Comparison of ENCODE assay signal across 1 cellular context in the genomic region with DNA sequence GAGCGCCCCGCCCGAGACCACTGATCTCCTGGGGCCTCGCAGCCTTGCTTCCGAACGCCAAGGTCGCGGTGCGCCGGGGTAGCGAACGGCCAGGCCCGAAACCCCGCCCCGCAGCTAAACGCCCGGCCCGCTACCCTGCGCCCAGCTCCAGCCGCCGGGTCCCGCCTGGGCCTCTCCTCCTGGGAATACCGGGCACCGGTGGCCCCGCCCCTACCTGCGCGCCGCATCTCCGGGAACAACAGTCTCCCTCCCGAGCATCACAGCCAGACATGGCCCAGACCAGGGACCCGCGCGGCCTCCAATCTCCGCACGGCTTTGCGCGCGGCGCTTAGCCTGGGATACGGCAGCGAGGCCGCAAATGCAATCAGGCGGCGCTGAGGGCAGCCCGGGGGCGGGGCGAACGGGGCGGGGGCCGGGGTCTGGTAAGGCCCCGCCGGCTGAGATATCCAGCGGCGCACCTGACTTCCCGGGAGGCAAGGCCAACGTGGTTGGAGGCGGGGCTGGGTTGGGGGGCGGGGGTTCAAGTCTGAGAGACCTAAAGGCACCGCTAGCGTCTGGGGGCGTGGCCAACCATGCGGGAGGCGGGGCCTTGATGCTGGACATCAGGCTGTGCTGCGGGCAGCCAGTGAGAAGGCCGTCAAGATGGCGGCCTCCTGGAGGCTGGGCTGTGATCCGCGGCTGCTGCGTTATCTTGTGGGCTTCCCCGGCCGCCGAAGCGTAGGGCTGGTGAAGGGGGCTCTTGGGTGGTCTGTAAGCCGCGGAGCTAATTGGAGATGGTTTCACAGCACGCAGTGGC.
TF ChIP-seq lines count a peak whose summit lies in the region.

APIP (minus strand) TSS at position 366 of the 796 bp plus-strand sequence; CDS start at position 271, 95 bp downstream.
PDHX (plus strand) TSS at position 605 of the 796 bp plus-strand sequence; CDS start at position 643, 38 bp downstream.

TF ChIP-seq in HepG2, 621 proteins besides CTCF, POLR2A, EP300 and RAD21 (continued from another document and continues in another):
- TF ChIP-seq GLI4 (CRISPR knock-in tag; IDR thresholded peaks at IDR 0.05; ENCODE audit: borderline replicate concordance) (no peak), THAP8 (CRISPR knock-in tag; IDR thresholded peaks at IDR 0.05; ENCODE audit: borderline replicate concordance) (peak; percentile 86; the same call in 1 of the 2 replicates), ZBTB3 (CRISPR knock-in tag; IDR thresholded peaks at IDR 0.05; ENCODE audit: borderline replicate concordance, low read depth) (0 out of 2 replicates have a peak, but pooled peaks have one; percentile 25), SRSF4 (IDR thresholded peaks at IDR 0.05; ENCODE audit: low read depth, low read length, poor library complexity, severe bottlenecking) (no peak), ZNF260 (CRISPR knock-in tag; IDR thresholded peaks at IDR 0.05; ENCODE audit: borderline replicate concordance, low read depth) (no peak), CHD4 (IDR thresholded peaks at IDR 0.05; ENCODE audit: borderline replicate concordance, low read length) (no peak), ZNF674 (CRISPR knock-in tag; IDR thresholded peaks at IDR 0.05; ENCODE audit: low read depth) (0 out of 2 replicates have a peak, but pooled peaks have one; percentile 58), CBX1 (IDR thresholded peaks at IDR 0.05; ENCODE audit: low read depth) (no peak), MTF2 (CRISPR knock-in tag; IDR thresholded peaks at IDR 0.05; ENCODE audit: borderline replicate concordance) (no peak; the same call in 1 of the 2 replicates), ATF7 (IDR thresholded peaks at IDR 0.05) (no peak), ATF7 (CRISPR knock-in tag; IDR thresholded peaks at IDR 0.05) (0 out of 2 replicates have a peak, but pooled peaks have one; percentile 12), NFKB2 (CRISPR knock-in tag; IDR thresholded peaks at IDR 0.05; ENCODE audit: borderline replicate concordance) (peak; percentile 77; the same call in 1 of the 2 replicates), AKAP8 (CRISPR knock-in tag; IDR thresholded peaks at IDR 0.05) (peak; percentile 18; the same call in 1 of the 2 replicates), RARA (CRISPR knock-in tag; IDR thresholded peaks at IDR 0.05) (peak; percentile 49), PHF5A (CRISPR knock-in tag; IDR thresholded peaks at IDR 0.05; ENCODE audit: low read depth, unreplicated experiment) (no peak), ZNF597 (CRISPR knock-in tag; IDR thresholded peaks at IDR 0.05) (peak; percentile 63; the same call in 1 of the 2 replicates), IRF9 (CRISPR knock-in tag; IDR thresholded peaks at IDR 0.05; ENCODE audit: borderline replicate concordance) (peak; percentile 89; the same call in 1 of the 2 replicates), MTERF4 (CRISPR knock-in tag; IDR thresholded peaks at IDR 0.05) (no peak), ZNF292 (CRISPR knock-in tag; IDR thresholded peaks at IDR 0.05; ENCODE audit: borderline replicate concordance, low read depth) (no peak; the same call in 1 of the 2 replicates), ATRX (CRISPR knock-in tag; IDR thresholded peaks at IDR 0.05; ENCODE audit: borderline replicate concordance) (no peak), ZBTB37 (CRISPR knock-in tag; IDR thresholded peaks at IDR 0.05) (no peak), NBN (conservative IDR thresholded peaks at IDR 0.05) (no peak), ZMYM2 (CRISPR knock-in tag; IDR thresholded peaks at IDR 0.05) (no peak), GPBP1L1 (CRISPR knock-in tag; IDR thresholded peaks at IDR 0.05) (no peak), ZNF772 (CRISPR knock-in tag; IDR thresholded peaks at IDR 0.05) (peak; percentile 81), ZNF460 (CRISPR knock-in tag; IDR thresholded peaks at IDR 0.05; ENCODE audit: borderline replicate concordance) (no peak; the same call in 1 of the 2 replicates), ZNF776 (CRISPR knock-in tag; IDR thresholded peaks at IDR 0.05) (no peak), HCFC1 (IDR thresholded peaks at IDR 0.05; ENCODE audit: low read depth, low read length) (no peak), EED (CRISPR knock-in tag; IDR thresholded peaks at IDR 0.05) (no peak; the same call in 1 of the 2 replicates), HNRNPUL1 (IDR thresholded peaks at IDR 0.05; ENCODE audit: low read depth, low read length) (no peak), TCF12 (IDR thresholded peaks at IDR 0.05) (no peak), TCF12 (CRISPR knock-in tag; IDR thresholded peaks at IDR 0.05) (0 out of 2 replicates have a peak, but pooled peaks have one; percentile 66), CBX2 (IDR thresholded peaks at IDR 0.05; ENCODE audit: low read depth, low read length) (no peak), CBX2 (CRISPR knock-in tag; IDR thresholded peaks at IDR 0.05; ENCODE audit: low read depth) (no peak)
- TF ChIP-seq, protein P1, sequence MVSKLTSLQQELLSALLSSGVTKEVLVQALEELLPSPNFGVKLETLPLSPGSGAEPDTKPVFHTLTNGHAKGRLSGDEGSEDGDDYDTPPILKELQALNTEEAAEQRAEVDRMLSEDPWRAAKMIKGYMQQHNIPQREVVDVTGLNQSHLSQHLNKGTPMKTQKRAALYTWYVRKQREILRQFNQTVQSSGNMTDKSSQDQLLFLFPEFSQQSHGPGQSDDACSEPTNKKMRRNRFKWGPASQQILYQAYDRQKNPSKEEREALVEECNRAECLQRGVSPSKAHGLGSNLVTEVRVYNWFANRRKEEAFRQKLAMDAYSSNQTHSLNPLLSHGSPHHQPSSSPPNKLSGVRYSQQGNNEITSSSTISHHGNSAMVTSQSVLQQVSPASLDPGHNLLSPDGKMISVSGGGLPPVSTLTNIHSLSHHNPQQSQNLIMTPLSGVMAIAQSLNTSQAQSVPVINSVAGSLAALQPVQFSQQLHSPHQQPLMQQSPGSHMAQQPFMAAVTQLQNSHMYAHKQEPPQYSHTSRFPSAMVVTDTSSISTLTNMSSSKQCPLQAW (CRISPR knock-in tag; IDR thresholded peaks at IDR 0.05), result peak; percentile 73
- TF ChIP-seq, protein P2, sequence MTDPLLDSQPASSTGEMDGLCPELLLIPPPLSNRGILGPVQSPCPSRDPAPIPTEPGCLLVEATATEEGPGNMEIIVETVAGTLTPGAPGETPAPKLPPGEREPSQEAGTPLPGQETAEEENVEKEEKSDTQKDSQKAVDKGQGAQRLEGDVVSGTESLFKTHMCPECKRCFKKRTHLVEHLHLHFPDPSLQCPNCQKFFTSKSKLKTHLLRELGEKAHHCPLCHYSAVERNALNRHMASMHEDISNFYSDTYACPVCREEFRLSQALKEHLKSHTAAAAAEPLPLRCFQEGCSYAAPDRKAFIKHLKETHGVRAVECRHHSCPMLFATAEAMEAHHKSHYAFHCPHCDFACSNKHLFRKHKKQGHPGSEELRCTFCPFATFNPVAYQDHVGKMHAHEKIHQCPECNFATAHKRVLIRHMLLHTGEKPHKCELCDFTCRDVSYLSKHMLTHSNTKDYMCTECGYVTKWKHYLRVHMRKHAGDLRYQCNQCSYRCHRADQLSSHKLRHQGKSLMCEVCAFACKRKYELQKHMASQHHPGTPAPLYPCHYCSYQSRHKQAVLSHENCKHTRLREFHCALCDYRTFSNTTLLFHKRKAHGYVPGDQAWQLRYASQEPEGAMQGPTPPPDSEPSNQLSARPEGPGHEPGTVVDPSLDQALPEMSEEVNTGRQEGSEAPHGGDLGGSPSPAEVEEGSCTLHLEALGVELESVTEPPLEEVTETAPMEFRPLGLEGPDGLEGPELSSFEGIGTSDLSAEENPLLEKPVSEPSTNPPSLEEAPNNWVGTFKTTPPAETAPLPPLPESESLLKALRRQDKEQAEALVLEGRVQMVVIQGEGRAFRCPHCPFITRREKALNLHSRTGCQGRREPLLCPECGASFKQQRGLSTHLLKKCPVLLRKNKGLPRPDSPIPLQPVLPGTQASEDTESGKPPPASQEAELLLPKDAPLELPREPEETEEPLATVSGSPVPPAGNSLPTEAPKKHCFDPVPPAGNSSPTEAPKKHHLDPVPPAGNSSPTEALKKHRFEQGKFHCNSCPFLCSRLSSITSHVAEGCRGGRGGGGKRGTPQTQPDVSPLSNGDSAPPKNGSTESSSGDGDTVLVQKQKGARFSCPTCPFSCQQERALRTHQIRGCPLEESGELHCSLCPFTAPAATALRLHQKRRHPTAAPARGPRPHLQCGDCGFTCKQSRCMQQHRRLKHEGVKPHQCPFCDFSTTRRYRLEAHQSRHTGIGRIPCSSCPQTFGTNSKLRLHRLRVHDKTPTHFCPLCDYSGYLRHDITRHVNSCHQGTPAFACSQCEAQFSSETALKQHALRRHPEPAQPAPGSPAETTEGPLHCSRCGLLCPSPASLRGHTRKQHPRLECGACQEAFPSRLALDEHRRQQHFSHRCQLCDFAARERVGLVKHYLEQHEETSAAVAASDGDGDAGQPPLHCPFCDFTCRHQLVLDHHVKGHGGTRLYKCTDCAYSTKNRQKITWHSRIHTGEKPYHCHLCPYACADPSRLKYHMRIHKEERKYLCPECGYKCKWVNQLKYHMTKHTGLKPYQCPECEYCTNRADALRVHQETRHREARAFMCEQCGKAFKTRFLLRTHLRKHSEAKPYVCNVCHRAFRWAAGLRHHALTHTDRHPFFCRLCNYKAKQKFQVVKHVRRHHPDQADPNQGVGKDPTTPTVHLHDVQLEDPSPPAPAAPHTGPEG (CRISPR knock-in tag; IDR thresholded peaks at IDR 0.05), result peak; percentile 60; the same call in 1 of the 2 replicates
- TF ChIP-seq, protein P3, sequence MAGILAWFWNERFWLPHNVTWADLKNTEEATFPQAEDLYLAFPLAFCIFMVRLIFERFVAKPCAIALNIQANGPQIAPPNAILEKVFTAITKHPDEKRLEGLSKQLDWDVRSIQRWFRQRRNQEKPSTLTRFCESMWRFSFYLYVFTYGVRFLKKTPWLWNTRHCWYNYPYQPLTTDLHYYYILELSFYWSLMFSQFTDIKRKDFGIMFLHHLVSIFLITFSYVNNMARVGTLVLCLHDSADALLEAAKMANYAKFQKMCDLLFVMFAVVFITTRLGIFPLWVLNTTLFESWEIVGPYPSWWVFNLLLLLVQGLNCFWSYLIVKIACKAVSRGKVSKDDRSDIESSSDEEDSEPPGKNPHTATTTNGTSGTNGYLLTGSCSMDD (CRISPR knock-in tag; IDR thresholded peaks at IDR 0.05), result no peak
- TF ChIP-seq, protein P4, sequence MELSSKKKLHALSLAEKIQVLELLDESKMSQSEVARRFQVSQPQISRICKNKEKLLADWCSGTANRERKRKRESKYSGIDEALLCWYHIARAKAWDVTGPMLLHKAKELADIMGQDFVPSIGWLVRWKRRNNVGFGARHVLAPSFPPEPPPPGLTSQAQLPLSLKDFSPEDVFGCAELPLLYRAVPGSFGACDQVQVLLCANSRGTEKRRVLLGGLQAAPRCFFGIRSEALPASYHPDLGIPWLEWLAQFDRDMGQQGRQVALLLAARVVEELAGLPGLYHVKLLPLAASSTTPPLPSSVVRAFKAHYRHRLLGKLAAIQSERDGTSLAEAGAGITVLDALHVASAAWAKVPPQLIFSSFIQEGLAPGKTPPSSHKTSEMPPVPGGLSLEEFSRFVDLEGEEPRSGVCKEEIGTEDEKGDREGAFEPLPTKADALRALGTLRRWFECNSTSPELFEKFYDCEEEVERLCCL (CRISPR knock-in tag; IDR thresholded peaks at IDR 0.05; ENCODE audit: borderline replicate concordance), result no peak; the same call in 1 of the 2 replicates
